ENCODE assay signal across 29 cellular contexts in genomic region chr18:54069729-54070128, GRCh38.
"Had no signal": no experiment of that assay in that cellular context is flagged by ENCODE, and none has a peak within 500 bp of the region (broad histone marks: within the 10 kb centered on the region; RNA-seq: fewer than 3 reads in every experiment).

No MANE protein-coding gene starts in this region.

- H3K9me3 Mint-ChIP-seq: activated CD4-positive, alpha-beta T cell treated with anti-CD3 and anti-CD28 coated beads, Interleukin-2, amount 10 ng/mL, durations not matched to agents 7 days and 5 days; activated naive CD8-positive, alpha-beta T cell treated with anti-CD3 and anti-CD28 coated beads for 36 hours had no signal

- H3K27ac Mint-ChIP-seq: activated CD4-positive, alpha-beta T cell treated with anti-CD3 and anti-CD28 coated beads for 36 hours; activated CD4-positive, alpha-beta T cell treated with anti-CD3 and anti-CD28 coated beads, Interleukin-2, amount 10 ng/mL, durations not matched to agents 7 days and 5 days; activated CD8-positive, alpha-beta T cell treated with anti-CD3 and anti-CD28 coated beads, Interleukin-2, amount 10 ng/mL, durations not matched to agents 7 days and 5 days; activated naive CD8-positive, alpha-beta T cell treated with anti-CD3 and anti-CD28 coated beads for 36 hours had no signal

- FAIRE-seq: RCC 7860, TTC549 had no signal

- H3K36me3 Mint-ChIP-seq: activated naive CD8-positive, alpha-beta T cell treated with anti-CD3 and anti-CD28 coated beads for 36 hours had no signal

- H3K27me3 Mint-ChIP-seq: activated naive CD8-positive, alpha-beta T cell treated with anti-CD3 and anti-CD28 coated beads for 36 hours had no signal

- H2AFZ ChIP-seq: PC-9 had no signal

- H3K36me3 ChIP-seq: brain microvascular endothelial cell had no signal

- H3K4me3 ChIP-seq: PC-9 had no signal

- DNase-seq: activated CD4-positive, alpha-beta T cell treated with anti-CD3 and anti-CD28 coated beads for 36 hours; activated CD4-positive, alpha-beta T cell treated with anti-CD3 and anti-CD28 coated beads, Interleukin-2, amount 10 ng/mL, durations not matched to agents 7 days and 5 days; activated CD4-positive, alpha-beta T cell treated with anti-CD3 and anti-CD28 coated beads, Interleukin-2, amount 50 U/mL, for 48 hours; activated CD8-positive, alpha-beta T cell treated with anti-CD3 and anti-CD28 coated beads, Interleukin-2, amount 10 ng/mL, durations not matched to agents 7 days and 5 days; activated effector memory CD4-positive, alpha-beta T cell treated with anti-CD3 and anti-CD28 coated beads, Interleukin-2, amount 50 U/mL, for 16 hours; activated naive CD4-positive, alpha-beta T cell; activated naive CD4-positive, alpha-beta T cell treated with anti-CD3 and anti-CD28 coated beads, Interleukin-2, amount 50 U/mL, for 16 hours; activated naive CD8-positive, alpha-beta T cell treated with anti-CD3 and anti-CD28 coated beads for 36 hours; activated T-cell treated with anti-CD3 and anti-CD28 coated beads, Interleukin-2, amount 50 U/mL, for 48 hours; amniotic stem cell; aorta; brain microvascular endothelial cell; central memory CD4-positive, alpha-beta T cell; Kasumi-1; KG1; MM.1S; MV-4-11; NCI-H1092; NCI-H1436 treated with DMSO at 0.1 percent for 48 hours; NCI-H1694 treated with DMSO at 0.1 percent for 48 hours; NCI-H2029; NCI-H345; NCI-H524 treated with DMSO at 0.1 percent for 48 hours; PC-9 had no signal

- H3K4me2 ChIP-seq: PC-9 had no signal

- H3K4me3 Mint-ChIP-seq: activated CD4-positive, alpha-beta T cell treated with anti-CD3 and anti-CD28 coated beads for 36 hours; activated CD4-positive, alpha-beta T cell treated with anti-CD3 and anti-CD28 coated beads, Interleukin-2, amount 10 ng/mL, durations not matched to agents 7 days and 5 days; activated CD8-positive, alpha-beta T cell treated with anti-CD3 and anti-CD28 coated beads, Interleukin-2, amount 10 ng/mL, durations not matched to agents 7 days and 5 days; activated naive CD8-positive, alpha-beta T cell treated with anti-CD3 and anti-CD28 coated beads for 36 hours had no signal

- H3K27ac ChIP-seq: brain microvascular endothelial cell, PC-9, RWPE1 had no signal

- ATAC-seq: activated CD4-positive, alpha-beta T cell treated with anti-CD3 and anti-CD28 coated beads for 36 hours; activated CD4-positive, CD25-positive, alpha-beta regulatory T cell treated with anti-CD3 and anti-CD28 coated beads, Interleukin-2, amount 50 U/mL, for 24 hours; activated CD8-positive, alpha-beta T cell treated with anti-CD3 and anti-CD28 coated beads, Interleukin-2, amount 10 ng/mL, durations not matched to agents 7 days and 5 days; Right ventricle myocardium inferior had no signal

- H3K4me1 Mint-ChIP-seq: activated CD4-positive, alpha-beta T cell treated with anti-CD3 and anti-CD28 coated beads for 36 hours; activated CD4-positive, alpha-beta T cell treated with anti-CD3 and anti-CD28 coated beads, Interleukin-2, amount 10 ng/mL, durations not matched to agents 7 days and 5 days; activated naive CD8-positive, alpha-beta T cell treated with anti-CD3 and anti-CD28 coated beads for 36 hours had no signal

- H3K27me3 ChIP-seq: brain microvascular endothelial cell had no signal
